ENCODE assay signal across 14 cellular contexts in genomic region chr6:20116792-20117191, GRCh38.
"Had no signal": no experiment of that assay in that cellular context is flagged by ENCODE, and none has a peak within 500 bp of the region (broad histone marks: within the 10 kb centered on the region; RNA-seq: fewer than 3 reads in every experiment).

No MANE protein-coding gene starts in this region.

- ATAC-seq: effector memory CD8-positive, alpha-beta T cell; left colon; naive thymus-derived CD4-positive, alpha-beta T cell; right cardiac atrium; stimulated activated memory B cell treated with anti-CD40 and anti-IgM and Interleukin-4, amounts not matched to agents 10 μg/mL and 1 μg/mL and 100 μg/mL, for 72 hours had no signal

- DNase-seq: cerebellar nuclear complex; effector memory CD8-positive, alpha-beta T cell; esophagus squamous epithelium; foreskin fibroblast; left colon; naive thymus-derived CD4-positive, alpha-beta T cell; right cardiac atrium; stimulated activated CD4-positive, alpha-beta T cell treated with anti-CD3 and anti-CD28 coated beads, Interleukin-4, amount 100 ng/mL, for 24 hours had no signal

- H3K9me3 ChIP-seq: esophagus squamous epithelium, neutrophil, tibial nerve had no signal

- H3K27ac Mint-ChIP-seq: dendritic cell treated with granulocyte-macrophage colony-stimulating factor and Interleukin-4, amounts not matched to agents 40 ng/mL and 50 ng/mL, for 4 days; effector memory CD8-positive, alpha-beta T cell; naive thymus-derived CD4-positive, alpha-beta T cell; stimulated activated memory B cell treated with anti-CD40 and anti-IgM and Interleukin-4, amounts not matched to agents 10 μg/mL and 1 μg/mL and 100 μg/mL, for 72 hours; stimulated activated naive CD8-positive, alpha-beta T cell treated with anti-CD3 and anti-CD28 coated beads, Interleukin-15, Interleukin-2, amounts not matched to agents 100 ng/mL and 50 ng/mL, for 24 hours had no signal

- H3K4me3 Mint-ChIP-seq: dendritic cell treated with granulocyte-macrophage colony-stimulating factor and Interleukin-4, amounts not matched to agents 40 ng/mL and 50 ng/mL, for 4 days; effector memory CD8-positive, alpha-beta T cell; naive thymus-derived CD4-positive, alpha-beta T cell; stimulated activated memory B cell treated with anti-CD40 and anti-IgM and Interleukin-4, amounts not matched to agents 10 μg/mL and 1 μg/mL and 100 μg/mL, for 72 hours; stimulated activated naive CD8-positive, alpha-beta T cell treated with anti-CD3 and anti-CD28 coated beads, Interleukin-15, Interleukin-2, amounts not matched to agents 100 ng/mL and 50 ng/mL, for 24 hours had no signal

- H3K4me1 Mint-ChIP-seq: naive thymus-derived CD4-positive, alpha-beta T cell had no signal

- H3K4me3 ChIP-seq: esophagus squamous epithelium, tibial nerve had no signal

- H3K27me3 ChIP-seq: esophagus squamous epithelium, neutrophil, tibial nerve had no signal

- H3K27ac ChIP-seq: epithelial cell of prostate, neutrophil, tibial nerve had no signal

- H3K9me3 Mint-ChIP-seq: dendritic cell treated with granulocyte-macrophage colony-stimulating factor and Interleukin-4, amounts not matched to agents 40 ng/mL and 50 ng/mL, for 4 days; effector memory CD8-positive, alpha-beta T cell; naive thymus-derived CD4-positive, alpha-beta T cell; stimulated activated memory B cell treated with anti-CD40 and anti-IgM and Interleukin-4, amounts not matched to agents 10 μg/mL and 1 μg/mL and 100 μg/mL, for 72 hours; stimulated activated naive CD8-positive, alpha-beta T cell treated with anti-CD3 and anti-CD28 coated beads, Interleukin-15, Interleukin-2, amounts not matched to agents 100 ng/mL and 50 ng/mL, for 24 hours had no signal

- H3K4me1 ChIP-seq: tibial nerve had no signal

- H3K27me3 Mint-ChIP-seq: dendritic cell treated with granulocyte-macrophage colony-stimulating factor and Interleukin-4, amounts not matched to agents 40 ng/mL and 50 ng/mL, for 4 days; effector memory CD8-positive, alpha-beta T cell; naive thymus-derived CD4-positive, alpha-beta T cell; stimulated activated memory B cell treated with anti-CD40 and anti-IgM and Interleukin-4, amounts not matched to agents 10 μg/mL and 1 μg/mL and 100 μg/mL, for 72 hours; stimulated activated naive CD8-positive, alpha-beta T cell treated with anti-CD3 and anti-CD28 coated beads, Interleukin-15, Interleukin-2, amounts not matched to agents 100 ng/mL and 50 ng/mL, for 24 hours had no signal

- H3K36me3 Mint-ChIP-seq: stimulated activated memory B cell treated with anti-CD40 and anti-IgM and Interleukin-4, amounts not matched to agents 10 μg/mL and 1 μg/mL and 100 μg/mL, for 72 hours had no signal
